In the genomic region with DNA sequence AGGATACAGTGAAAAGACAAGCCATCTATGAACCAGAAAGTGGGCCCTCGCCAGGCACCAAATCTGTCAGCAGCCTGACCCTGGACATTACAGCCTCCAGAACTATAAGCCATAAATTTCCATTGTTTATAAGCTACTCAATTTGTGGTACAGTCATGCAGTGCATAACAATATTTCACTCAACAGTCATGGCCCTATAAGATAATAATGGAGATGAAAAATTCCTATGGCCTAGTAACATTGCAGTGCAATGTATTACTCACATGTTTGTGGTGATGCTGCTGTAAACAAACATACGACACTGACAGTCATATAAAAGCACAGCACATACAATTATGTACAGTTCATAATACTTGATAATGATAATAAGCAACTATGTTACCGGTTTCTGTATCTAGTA, we compare ENCODE assay signal across 22 cellular contexts. TPM values are rescaled to one million over a fixed set of nuclear protein-coding genes. Genes with fewer than 3 reads are reported as not detected.
"Had no signal": no experiment of that assay in that cellular context is flagged by ENCODE, and none has a peak within 500 bp of the region (broad histone marks: within the 10 kb centered on the region; RNA-seq: fewer than 3 reads in every experiment).

No MANE protein-coding gene starts in this region.

- H3K27ac ChIP-seq: brain microvascular endothelial cell, hepatocyte, left lung, neutrophil, skin epidermis, transverse colon had no signal

- H3K9me3 ChIP-seq: neutrophil, transverse colon had no signal

- DNase-seq: activated CD4-positive, alpha-beta T cell treated with anti-CD3 and anti-CD28 coated beads, Interleukin-2, amount 50 U/mL, for 1 hour; activated naive CD4-positive, alpha-beta T cell; activated naive CD8-positive, alpha-beta T cell treated with anti-CD3 and anti-CD28 coated beads, Interleukin-2, amount 10 ng/mL, durations not matched to agents 7 days and 5 days; anterior cingulate cortex; brain microvascular endothelial cell; effector CD8-positive, alpha-beta T cell; kidney; left lung; natural killer cell; posterior cingulate gyrus; stimulated activated CD4-positive, alpha-beta T cell treated with anti-CD3 and anti-CD28 coated beads, Interleukin-4, amount 100 ng/mL, for 4 hours; stimulated activated CD8-positive, alpha-beta memory T cell treated with anti-CD3 and anti-CD28 coated beads, Interleukin-4, amount 100 ng/mL, for 48 hours; stimulated activated naive CD4-positive, alpha-beta T cell treated with Interleukin-2 at 50 U/mL for 16 hours; substantia nigra; T-helper 9 cell; transverse colon had no signal

- H2AFZ ChIP-seq: hepatocyte had no signal

- H3K27me3 ChIP-seq: brain microvascular endothelial cell, hepatocyte, left lung, neutrophil, transverse colon had no signal

- H3K79me2 ChIP-seq: hepatocyte had no signal

- H3K4me3 ChIP-seq: hepatocyte, left lung, skin epidermis, transverse colon had no signal

- H3K4me1 ChIP-seq: transverse colon had no signal

- FAIRE-seq: kidney had no signal

- H3K4me2 ChIP-seq: hepatocyte had no signal

- ATAC-seq: activated CD4-positive, CD25-positive, alpha-beta regulatory T cell treated with anti-CD3 and anti-CD28 coated beads, Interleukin-2, amount 50 U/mL, for 24 hours; left lung; natural killer cell had no signal

- H3K36me3 ChIP-seq: brain microvascular endothelial cell, left lung, transverse colon had no signal

RNA-seq across cellular contexts. Expression of a gene that starts 38.9 kb away (rescaled TPM):
- total RNA-seq: activated CD8-positive, alpha-beta memory T cell treated with anti-CD3 and anti-CD28 coated beads for 36 hours; fibroblast of lung; hepatocyte had no signal
- polyA plus RNA-seq: fibroblast of lung, hepatocyte had no signal

RNA-seq across cellular contexts. Expression of a gene that starts 45.9 kb away (rescaled TPM):
- total RNA-seq: activated CD8-positive, alpha-beta memory T cell treated with anti-CD3 and anti-CD28 coated beads for 36 hours had no signal
